ENCODE assay signal across 23 cellular contexts in the genomic region with DNA sequence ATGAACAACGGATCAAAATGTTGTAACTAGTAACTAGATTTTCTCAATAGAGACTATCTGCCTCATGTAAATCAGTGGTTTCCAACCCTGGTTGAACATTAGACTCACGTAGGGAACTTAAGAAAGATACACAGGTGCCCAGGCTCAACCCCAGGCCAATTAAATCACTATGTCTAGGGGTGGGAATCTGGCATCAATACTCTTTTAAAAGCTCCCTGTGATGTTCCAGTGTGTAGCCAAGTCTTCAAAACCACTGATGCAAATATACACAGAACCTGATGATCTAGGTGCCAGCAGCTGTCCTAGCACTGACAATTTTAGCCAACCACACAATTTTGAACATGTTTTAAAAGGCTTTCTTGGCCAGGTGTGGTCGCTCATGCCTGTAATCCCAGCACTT.
DNase-seq lines count a peak whose midpoint lies in the region; ATAC-seq and FAIRE-seq lines count a peak whose summit lies in the region.
"Had no signal": no experiment of that assay in that cellular context is flagged by ENCODE, and none has a peak within 500 bp of the region (broad histone marks: within the 10 kb centered on the region; RNA-seq: fewer than 3 reads in every experiment).

No MANE protein-coding gene starts in this region.

- FAIRE-seq in GM18507 (lab: Jason Lieb, UNC) = peak; percentile 18
- FAIRE-seq: GM19239, K562, kidney had no signal

- DNase-seq in GM18507 (ENCODE audit: extremely low spot score, insufficient read length, low read depth) (no peak), NCI-H1048 (lab: John Stamatoyannopoulos, UW) (no peak), H4 (ENCODE audit: low spot score) (no peak), SHP77 treated with DMSO at 0.1 percent for 48 hours (lab: John Stamatoyannopoulos, UW) (no peak)
- DNase-seq: effector CD4-positive, alpha-beta T cell; kidney; NCI-H1694 treated with DMSO at 0.1 percent for 48 hours; NCI-H748 treated with DMSO at 0.1 percent for 48 hours; occipital lobe; retina; spleen; stimulated activated CD4-positive, alpha-beta T cell treated with anti-CD3 and anti-CD28 coated beads, Interleukin-4, amount 100 ng/mL, for 4 hours; upper lobe of left lung had no signal

- ATAC-seq in GM19467 (IDR thresholded peaks at IDR 0.05; ENCODE audit: unreplicated experiment) (peak; percentile 93), HG02840 (IDR thresholded peaks at IDR 0.05; ENCODE audit: low FRiP score, unreplicated experiment) (peak; percentile 69), HG03460 (IDR thresholded peaks at IDR 0.05; ENCODE audit: unreplicated experiment) (peak; percentile 81), GM21723 (IDR thresholded peaks at IDR 0.05; ENCODE audit: unreplicated experiment) (no peak)
- ATAC-seq: activated CD4-positive, CD25-positive, alpha-beta regulatory T cell treated with anti-CD3 and anti-CD28 coated beads, Interleukin-2, amount 50 U/mL, for 24 hours; activated T-helper 17 cell treated with anti-CD3 and anti-CD28 coated beads, Interleukin-2, amount 50 U/mL, for 72 hours; esophagus mucosa; gastroesophageal sphincter; K562 had no signal
